In genomic region chr14:64706119-64706465, GRCh38 we compare ENCODE assay signal across 9 cellular contexts. TPM values are rescaled to one million over a fixed set of nuclear protein-coding genes. Genes with fewer than 3 reads are reported as not detected.
DNase-seq lines count a peak whose midpoint lies in the region; ATAC-seq and TF ChIP-seq lines count a peak whose summit lies in the region.
"Had no signal": no experiment of that assay in that cellular context is flagged by ENCODE, and none has a peak within 500 bp of the region (broad histone marks: within the 10 kb centered on the region; RNA-seq: fewer than 3 reads in every experiment).

No MANE protein-coding gene starts in this region.

- intact Hi-C loops in heart left ventricle (cut with DNase I) (loop anchor here in 3 of 10 donors (5.0 to 10.0 kb wide), 3 partner anchors 34 to 56 kb away; no protein-coding TSS in a partner anchor), Right ventricle myocardium inferior (cut with DNase I) (loop anchor here (5.0 kb wide), 1 partner anchor 56 kb away; no protein-coding TSS in a partner anchor), colonic mucosa (cut with DNase I) (no loop called here), uterus (cut with DNase I; ENCODE audit: low total_unique reads) (no loop called here)

- no peaks in the 10 kb centered on the region for H3K36me3 ChIP-seq in heart left ventricle
- H3K36me3 ChIP-seq in colonic mucosa: no peaks in the 10 kb centered on the region
- H3K36me3 ChIP-seq in muscle layer of duodenum (ENCODE audit: control insufficient read depth in 1 of 2, insufficient read depth in 2 of 2, low read length in 2 of 2): peaks cover 0 to 4% of the 10 kb centered on the region in 2 donors
- H3K36me3 ChIP-seq in uterus: no peaks in the 10 kb centered on the region

- 70 to 74% (median 73%) methylated on average over 3 of the region's 3 CpGs for WGBS in heart left ventricle, 4 donors

- TF ChIP-seq CTCF in heart left ventricle (IDR thresholded peaks at IDR 0.05): no peak
- TF ChIP-seq CTCF in colonic mucosa (IDR thresholded peaks at IDR 0.05): no peak
- TF ChIP-seq CTCF in uterus (IDR thresholded peaks at IDR 0.05): no peak

- TF ChIP-seq POLR2A in heart left ventricle (IDR thresholded peaks at IDR 0.05) (no peak), uterus (IDR thresholded peaks at IDR 0.05) (no peak)

- peak overlapping the region in 11 of 12 donors; percentile 58 to 90 (median 84) for H3K4me3 ChIP-seq in heart left ventricle
- H3K4me3 ChIP-seq in colonic mucosa: peak overlapping the region; percentile 69
- H3K4me3 ChIP-seq in muscle layer of duodenum (ENCODE audit: low read depth in 1 of 2, low read length in 2 of 2): peak overlapping the region; percentile 73 to 96
- peak overlapping the region; percentile 66 to 84 for H3K4me3 ChIP-seq in uterus

- ATAC-seq in heart left ventricle (no peak), Right ventricle myocardium inferior (no peak)

- H3K4me1 ChIP-seq in heart left ventricle (peaks cover 0 to 79% (median 47%) of the 10 kb centered on the region in 12 donors), colonic mucosa (peaks cover 13% of the 10 kb centered on the region), muscle layer of duodenum (ENCODE audit: control insufficient read depth in 1 of 2, insufficient read depth in 2 of 2, low read length in 2 of 2) (peaks cover 27 to 54% of the 10 kb centered on the region in 2 donors), uterus (peaks cover 9 to 14% of the 10 kb centered on the region in 2 donors)

- DNase-seq in heart left ventricle (no peak), Right ventricle myocardium inferior (ENCODE audit: missing footprints) (no peak), colonic mucosa (no peak), uterus (no peak), NCI-H748 treated with DMSO at 0.1 percent for 48 hours (lab: John Stamatoyannopoulos, UW) (no peak), AG08395 (ENCODE audit: low spot score) (no peak)
- DNase-seq in activated CD8-positive, alpha-beta memory T cell treated with anti-CD3 and anti-CD28 coated beads, Interleukin-2, amount 50 U/mL, for 48 hours: no peak
- DNase-seq: NCI-H82 had no signal

- H3K27me3 ChIP-seq in heart left ventricle: peaks cover 0 to 18% (median 0%) of the 10 kb centered on the region in 9 donors
- H3K27me3 ChIP-seq in colonic mucosa: no peaks in the 10 kb centered on the region
- H3K27me3 ChIP-seq in muscle layer of duodenum (ENCODE audit: low read depth, low read length): no peaks in the 10 kb centered on the region
- H3K27me3 ChIP-seq in uterus: no peaks in the 10 kb centered on the region

- H3K9ac ChIP-seq in colonic mucosa (ENCODE audit: low read depth in 2 of 2, low read length in 2 of 2): peak overlapping the region; percentile 16 to 95

- peak overlapping the region; percentile 18 to 92 (median 85) for H3K27ac ChIP-seq in heart left ventricle
- peak overlapping the region; percentile 84 for H3K27ac ChIP-seq in colonic mucosa
- H3K27ac ChIP-seq in muscle layer of duodenum (ENCODE audit: low read length): peak overlapping the region; percentile 41
- H3K27ac ChIP-seq in uterus: peak overlapping the region; percentile 94

- H3K9me3 ChIP-seq in heart left ventricle (no peaks in the 10 kb centered on the region), colonic mucosa (no peaks in the 10 kb centered on the region), muscle layer of duodenum (ENCODE audit: control insufficient read depth in 1 of 2, low read length in 2 of 2) (no peaks in the 10 kb centered on the region), uterus (no peaks in the 10 kb centered on the region)

RNA-seq across cellular contexts. Expression of gene PLEKHG3, which starts 1.9 kb away (rescaled TPM):
- total RNA-seq in heart left ventricle (10 to 100 TPM; 14.7 to 34.3 (median 18.1) TPM), Right ventricle myocardium inferior (19.6 TPM), colonic mucosa (100 to 1,000 TPM in 1 of 2 donors, 10 to 100 TPM in 1; 78.8 to 106 TPM), uterus (100 to 1,000 TPM in 1 of 4 donors, 10 to 100 TPM in 3; 40.5 to 178 (median 59.7) TPM)
- polyA plus RNA-seq in heart left ventricle: 1 to 10 TPM; 7.0 TPM

Comparison
In these comparisons a context has a peak if more than half of its experiments do, and no peak if none do; other contexts are left out.
1. H3K27ac ChIP-seq: peak in every context shown above with its lines; median percentile 94 in uterus; 85 in heart left ventricle; 84 in colonic mucosa; 41 in muscle layer of duodenum.